In the genomic region with DNA sequence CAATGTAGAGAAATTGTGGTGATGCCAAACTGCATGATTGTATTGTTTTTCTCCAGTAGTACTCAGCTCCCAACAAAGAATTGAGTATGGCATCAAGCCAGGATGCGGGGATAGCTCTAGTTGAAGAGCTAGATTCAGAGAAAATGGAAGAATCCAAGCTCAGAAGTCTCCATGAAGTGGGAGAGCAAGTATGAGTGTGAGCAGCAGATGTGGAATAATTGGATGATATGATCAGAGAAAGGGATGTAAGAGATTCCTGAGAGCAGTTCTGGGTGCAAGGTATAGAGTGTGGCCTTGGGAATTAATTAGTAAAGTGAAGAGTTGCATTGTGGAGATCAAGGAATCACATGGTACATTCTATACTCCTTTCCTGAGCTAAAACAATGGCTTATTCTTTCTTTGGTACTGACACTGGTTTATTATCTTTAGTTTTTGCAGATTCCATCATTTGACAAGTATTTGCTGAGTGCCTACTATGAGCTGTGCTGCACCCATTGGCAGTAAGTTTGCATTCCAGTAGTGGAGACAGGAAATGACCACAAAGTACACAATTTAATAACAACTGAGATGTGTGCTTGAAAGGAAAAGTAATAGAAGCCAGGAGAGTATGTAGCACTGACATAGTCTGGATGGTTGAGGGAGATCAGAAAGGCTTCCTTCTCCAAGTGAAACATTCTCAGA, we compare ENCODE assay signal across 13 cellular contexts.
DNase-seq lines count a peak whose midpoint lies in the region; ATAC-seq and TF ChIP-seq lines count a peak whose summit lies in the region.
"Had no signal": no experiment of that assay in that cellular context is flagged by ENCODE, and none has a peak within 500 bp of the region (broad histone marks: within the 10 kb centered on the region; RNA-seq: fewer than 3 reads in every experiment).

No MANE protein-coding gene starts in this region.

- no peak for TF ChIP-seq CTCF in fibroblast of villous mesenchyme (IDR thresholded peaks at IDR 0.05; ENCODE audit: insufficient read depth, low read depth, low read length)
- TF ChIP-seq CTCF in lower leg skin (IDR thresholded peaks at IDR 0.05): no peak

- DNase-seq in DMS79 treated with DMSO at 0.1 percent for 48 hours (lab: John Stamatoyannopoulos, UW): peak; percentile 17
- DNase-seq in DMS79 (lab: John Stamatoyannopoulos, UW): no peak
- peak; percentile 80 for DNase-seq in fibroblast of villous mesenchyme (ENCODE audit: low read depth)
- DNase-seq in lower leg skin (ENCODE audit: low spot score in 2 of 2): no peak
- DNase-seq: glutamatergic neuron; KBM-7; NCI-H510A treated with DMSO at 0.1 percent for 48 hours; stimulated activated CD4-positive, alpha-beta T cell treated with anti-CD3 and anti-CD28 coated beads, Interleukin-2, amount 100 ng/mL, for 24 hours had no signal

- H3K36me3 ChIP-seq in skeletal muscle satellite cell (ENCODE audit: insufficient read depth, low read length): no peaks in the 10 kb centered on the region
- H3K36me3 ChIP-seq: suprapubic skin had no signal

- H3K4me2 ChIP-seq in skeletal muscle satellite cell (ENCODE audit: low read length): peak overlapping the region; percentile 8

- no peaks in the 10 kb centered on the region for H3K27me3 ChIP-seq in skeletal muscle satellite cell (ENCODE audit: control insufficient read depth, insufficient read depth, low read length)
- H3K27me3 ChIP-seq: suprapubic skin had no signal

- ATAC-seq in SK-N-SH treated with all-trans-retinoic acid at 6 μM for 48 hours: peak; percentile 53
- ATAC-seq in GM21360 (IDR thresholded peaks at IDR 0.05; ENCODE audit: unreplicated experiment): no peak
- no peak for ATAC-seq in GM21529 (IDR thresholded peaks at IDR 0.05; ENCODE audit: unreplicated experiment)

- H3K4me3 ChIP-seq in fibroblast of villous mesenchyme (ENCODE audit: low read depth, low read length): no peak overlapping the region
- H3K4me3 ChIP-seq in skeletal muscle satellite cell (ENCODE audit: low read length): no peak overlapping the region
- H3K4me3 ChIP-seq in lower leg skin (ENCODE audit: low read depth, poor library complexity, severe bottlenecking): no peak overlapping the region
- H3K4me3 ChIP-seq: suprapubic skin had no signal

- WGBS in lower leg skin, 2 donors: 48 to 61% methylated on average over 1 of the region's 1 CpG

- peaks cover 18% of the 10 kb centered on the region for H3K4me1 ChIP-seq in skeletal muscle satellite cell (ENCODE audit: control insufficient read depth, insufficient read depth, low read length)
- H3K4me1 ChIP-seq: suprapubic skin had no signal

- TF ChIP-seq POLR2A in lower leg skin (IDR thresholded peaks at IDR 0.05): no peak

- intact Hi-C loops in lower leg skin (cut with DNase I; ENCODE audit: low total_unique reads): no loop called here

- no peaks in the 10 kb centered on the region for H3K9me3 ChIP-seq in skeletal muscle satellite cell (replicated peaks; ENCODE audit: low read length)
- H3K9me3 ChIP-seq: suprapubic skin had no signal

- no peak overlapping the region for H3K9ac ChIP-seq in skeletal muscle satellite cell (ENCODE audit: low read depth, low read length)

TF ChIP-seq in SK-N-SH treated with all-trans-retinoic acid at 6 μM for 48 hours, 23 proteins besides CTCF, POLR2A, EP300 and RAD21:
- TF ChIP-seq CSDC2 (CRISPR knock-in tag; IDR thresholded peaks at IDR 0.05) (no peak), OSR1 (CRISPR knock-in tag; IDR thresholded peaks at IDR 0.05) (no peak)

Comparison
In these comparisons a context has a peak if more than half of its experiments do, and no peak if none do; other contexts are left out.
1. DNase-seq: peak in DMS79 treated with DMSO at 0.1 percent for 48 hours (single experiment) and fibroblast of villous mesenchyme (single experiment); none in DMS79 (single experiment) and lower leg skin (0 of 2).